ENCODE assay signal across 1 cellular context in the genomic region with DNA sequence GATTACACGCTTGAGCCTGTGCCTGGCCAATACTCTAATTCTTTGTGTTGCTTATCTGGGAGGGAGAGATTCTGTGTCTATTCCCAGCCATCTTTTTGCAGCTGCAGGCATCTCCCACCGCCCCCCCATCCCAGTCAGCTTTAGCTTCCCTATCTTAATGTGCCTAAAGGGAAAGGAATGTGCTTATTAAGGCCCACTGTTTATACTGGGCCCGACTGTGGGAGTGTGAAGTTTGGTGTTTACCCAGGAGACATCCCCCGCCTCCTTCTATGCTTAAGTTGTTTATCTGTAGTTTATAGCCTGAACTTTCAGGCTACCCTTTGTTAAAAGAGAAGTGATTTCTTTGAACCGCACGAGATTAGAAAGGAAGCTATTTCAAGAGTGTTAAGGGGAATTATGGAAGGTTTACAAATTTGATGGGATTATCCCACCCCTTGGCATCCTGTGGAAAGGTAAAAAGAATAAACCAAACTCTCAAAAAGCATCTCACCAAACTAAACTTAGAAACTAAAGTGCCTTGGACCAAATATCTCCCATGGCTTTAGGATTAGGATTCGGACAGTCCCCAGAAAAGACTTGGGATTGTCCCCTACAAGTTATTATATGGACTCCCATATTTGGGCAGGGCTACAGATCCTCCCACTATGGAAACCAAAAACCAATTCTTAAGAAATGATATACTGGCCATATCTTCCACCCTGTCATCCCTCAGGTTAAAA.
A peak's percentile ranks its signal among the peaks of the same experiment; 100 is the strongest.
TF ChIP-seq lines count a peak whose summit lies in the region.

No MANE protein-coding gene starts in this region.

TF ChIP-seq in K562, 482 proteins besides CTCF, POLR2A, EP300 and RAD21 (continued from another document):
- TF ChIP-seq, protein P1, sequence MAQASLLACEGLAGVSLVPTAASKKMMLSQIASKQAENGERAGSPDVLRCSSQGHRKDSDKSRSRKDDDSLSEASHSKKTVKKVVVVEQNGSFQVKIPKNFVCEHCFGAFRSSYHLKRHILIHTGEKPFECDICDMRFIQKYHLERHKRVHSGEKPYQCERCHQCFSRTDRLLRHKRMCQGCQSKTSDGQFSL (CRISPR knock-in tag; IDR thresholded peaks at IDR 0.05): peak; percentile 72
- TF ChIP-seq, protein P1 (tag; IDR thresholded peaks at IDR 0.05): no peak
- TF ChIP-seq JUNB (CRISPR knock-in tag; conservative IDR thresholded peaks at IDR 0.05) (no peak), ETS2 (tag; IDR thresholded peaks at IDR 0.05; ENCODE audit: borderline replicate concordance, poor library complexity, severe bottlenecking) (no peak)
- TF ChIP-seq, protein P2, sequence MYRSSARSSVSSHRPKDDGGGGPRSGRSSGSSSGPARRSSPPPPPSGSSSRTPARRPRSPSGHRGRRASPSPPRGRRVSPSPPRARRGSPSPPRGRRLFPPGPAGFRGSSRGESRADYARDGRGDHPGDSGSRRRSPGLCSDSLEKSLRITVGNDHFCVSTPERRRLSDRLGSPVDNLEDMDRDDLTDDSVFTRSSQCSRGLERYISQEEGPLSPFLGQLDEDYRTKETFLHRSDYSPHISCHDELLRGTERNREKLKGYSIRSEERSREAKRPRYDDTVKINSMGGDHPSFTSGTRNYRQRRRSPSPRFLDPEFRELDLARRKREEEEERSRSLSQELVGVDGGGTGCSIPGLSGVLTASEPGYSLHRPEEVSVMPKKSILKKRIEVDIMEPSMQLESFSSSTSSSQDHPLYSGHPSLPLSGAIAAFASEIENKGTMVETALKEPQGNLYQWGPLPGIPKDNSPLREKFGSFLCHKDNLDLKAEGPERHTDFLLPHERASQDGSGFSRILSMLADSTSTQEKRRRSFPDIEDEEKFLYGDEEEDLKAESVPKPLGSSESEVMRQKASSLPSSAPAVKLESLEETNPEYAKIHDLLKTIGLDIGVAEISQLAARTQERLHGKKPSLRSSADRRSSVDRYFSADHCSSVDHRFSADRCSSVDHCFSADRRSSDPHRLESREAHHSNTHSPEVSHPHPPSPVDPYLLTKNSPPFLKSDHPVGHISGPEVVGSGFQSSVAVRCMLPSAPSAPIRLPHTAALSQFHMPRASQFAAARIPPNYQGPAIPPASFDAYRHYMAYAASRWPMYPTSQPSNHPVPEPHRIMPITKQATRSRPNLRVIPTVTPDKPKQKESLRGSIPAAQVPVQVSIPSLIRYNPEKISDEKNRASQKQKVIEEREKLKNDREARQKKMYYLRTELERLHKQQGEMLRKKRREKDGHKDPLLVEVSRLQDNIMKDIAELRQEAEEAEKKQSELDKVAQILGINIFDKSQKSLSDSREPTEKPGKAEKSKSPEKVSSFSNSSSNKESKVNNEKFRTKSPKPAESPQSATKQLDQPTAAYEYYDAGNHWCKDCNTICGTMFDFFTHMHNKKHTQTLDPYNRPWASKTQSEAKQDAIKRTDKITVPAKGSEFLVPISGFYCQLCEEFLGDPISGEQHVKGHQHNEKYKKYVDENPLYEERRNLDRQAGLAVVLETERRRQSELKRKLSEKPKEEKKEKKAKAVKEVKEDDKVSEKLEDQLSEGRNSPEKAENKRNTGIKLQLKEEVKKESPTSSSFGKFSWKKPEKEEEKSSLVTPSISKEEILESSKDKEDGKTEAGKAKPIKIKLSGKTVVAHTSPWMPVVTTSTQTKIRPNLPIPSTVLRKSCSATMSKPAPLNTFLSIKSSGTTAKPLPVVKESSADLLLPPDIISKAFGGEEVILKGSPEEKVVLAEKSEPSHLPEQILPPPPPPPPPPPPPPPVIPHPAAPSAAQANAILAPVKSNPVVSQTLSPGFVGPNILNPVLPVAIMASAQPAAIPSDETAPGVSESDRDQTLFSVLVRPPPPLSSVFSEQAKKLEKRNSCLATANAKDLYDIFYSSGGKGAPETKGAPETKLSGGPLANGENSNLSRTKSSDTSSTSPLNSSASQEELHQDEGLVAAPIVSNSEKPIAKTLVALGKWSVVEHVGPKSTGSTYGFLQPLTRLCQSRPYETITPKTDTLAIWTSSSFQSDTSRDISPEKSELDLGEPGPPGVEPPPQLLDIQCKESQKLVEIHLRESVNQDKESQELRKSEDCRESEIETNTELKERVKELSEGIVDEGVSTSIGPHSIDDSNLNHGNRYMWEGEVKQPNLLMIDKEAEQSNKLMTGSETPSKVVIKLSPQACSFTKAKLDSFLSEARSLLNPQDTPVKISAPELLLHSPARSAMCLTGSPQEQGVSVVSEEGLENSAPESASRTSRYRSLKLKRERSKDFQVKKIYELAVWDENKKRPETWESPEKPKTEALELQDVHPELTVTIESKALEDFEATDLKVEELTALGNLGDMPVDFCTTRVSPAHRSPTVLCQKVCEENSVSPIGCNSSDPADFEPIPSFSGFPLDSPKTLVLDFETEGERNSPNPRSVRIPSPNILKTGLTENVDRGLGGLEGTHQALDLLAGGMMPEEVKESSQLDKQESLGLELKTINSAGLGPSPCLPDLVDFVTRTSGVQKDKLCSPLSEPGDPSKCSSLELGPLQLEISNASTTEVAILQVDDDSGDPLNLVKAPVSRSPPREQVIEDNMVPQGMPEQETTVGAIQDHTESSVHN (IDR thresholded peaks at IDR 0.05; ENCODE audit: borderline replicate concordance in 1 of 2, low read depth in 1 of 2): peak in 1 of 2 experiments; percentile 30; a peak in 1 of 4 replicates
